Comparison of ENCODE assay signal across 27 cellular contexts in the genomic region with DNA sequence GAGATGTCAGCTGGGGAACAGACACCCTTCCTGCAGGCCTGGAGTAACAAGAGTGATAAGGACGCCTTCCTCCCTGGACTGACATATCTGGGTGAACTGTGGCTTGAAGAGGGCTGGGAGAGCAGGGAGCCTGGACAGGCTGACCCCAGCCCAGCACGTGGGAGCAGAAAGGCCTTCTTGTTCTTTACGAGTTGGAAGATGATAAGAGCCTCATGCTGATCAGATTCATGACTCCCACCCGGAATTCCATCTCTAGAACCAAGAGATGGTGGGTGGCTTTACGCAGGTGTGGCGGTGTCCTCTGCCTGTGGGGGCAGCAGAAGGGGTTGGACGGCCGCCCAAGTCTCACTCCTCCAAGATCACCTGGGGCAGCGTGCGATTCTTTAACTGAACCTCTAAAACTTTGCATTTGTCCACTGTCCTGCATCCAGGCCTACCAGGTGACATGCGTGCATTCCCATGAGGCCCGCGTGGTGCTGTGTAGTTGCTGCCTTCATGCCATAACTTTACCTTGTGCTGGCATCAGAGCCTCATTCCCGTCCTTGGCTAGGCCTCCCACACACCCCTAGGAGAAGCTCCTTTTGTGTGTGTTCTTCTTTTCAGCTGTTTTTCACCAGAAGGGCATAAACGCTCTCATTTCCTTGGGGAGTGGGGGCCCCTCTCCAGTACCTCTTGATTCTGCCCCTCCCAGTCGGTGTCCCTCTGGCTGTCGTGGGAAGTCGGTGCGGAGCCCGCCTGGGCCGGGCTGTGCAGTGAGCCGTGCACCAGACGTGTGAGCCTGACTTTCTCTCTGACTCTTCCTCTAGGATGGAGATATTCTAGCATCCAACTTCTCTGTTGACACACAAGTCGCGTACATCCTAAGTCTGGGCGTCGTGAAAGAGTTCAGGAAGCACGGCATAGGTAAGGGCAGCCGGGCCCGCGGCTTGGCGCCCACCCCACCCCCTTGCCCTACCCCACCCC. TPM values are rescaled to one million over a fixed set of nuclear protein-coding genes. Genes with fewer than 3 reads are reported as not detected.
A peak's percentile ranks its signal among the peaks of the same experiment; 100 is the strongest.
DNase-seq lines count a peak whose midpoint lies in the region; ATAC-seq, FAIRE-seq and TF ChIP-seq lines count a peak whose summit lies in the region.
"Had no signal": no experiment of that assay in that cellular context is flagged by ENCODE, and none has a peak within 500 bp of the region (broad histone marks: within the 10 kb centered on the region; RNA-seq: fewer than 3 reads in every experiment).

No MANE protein-coding gene starts in this region.

- 79 to 84% methylated on average over 32 of the region's 32 CpGs for WGBS in heart right ventricle, 2 donors
- WGBS in HepG2 (ENCODE audit: low lambda C conversion rate) = 98% methylated on average over 29 of the region's 32 CpGs
- WGBS in hepatocyte (ENCODE audit: low lambda C conversion rate, missing lambda C conversion rate) = 90% methylated on average over 31 of the region's 32 CpGs

- H3K4me3 ChIP-seq in heart right ventricle = no peak overlapping the region
- no peak overlapping the region for H3K4me3 ChIP-seq in HepG2 (replicated peaks in 1 of 3; ENCODE audit: insufficient read depth in 1 of 3, low read depth in 2 of 3, low read length in 3 of 3)
- H3K4me3 ChIP-seq in hepatocyte = no peak overlapping the region
- H3K4me3 ChIP-seq in vagina = no peak overlapping the region
- no peak overlapping the region for H3K4me3 ChIP-seq in SJCRH30
- H3K4me3 ChIP-seq: esophagus muscularis mucosa, gastroesophageal sphincter, tibial nerve had no signal

- no peaks in the 10 kb centered on the region for H3K9me3 Mint-ChIP-seq in activated T-helper 17 cell treated with anti-CD3 and anti-CD28 coated beads, Interleukin-2, amount 50 U/mL, for 72 hours
- H3K9me3 Mint-ChIP-seq: CD4-positive, alpha-beta T cell; nephron; T-helper 2 cell treated with Interferon-gamma antibody and Interleukin-4, amounts not matched to agents 5 μg/mL and 100 μg/mL, for 36 hours had no signal

- H3K9ac ChIP-seq in HepG2 (ENCODE audit: insufficient read depth, low read depth, low read length) = no peak overlapping the region

- H3K4me1 ChIP-seq in heart right ventricle (peaks cover 0 to 18% (median 7%) of the 10 kb centered on the region in 9 donors), HepG2 (ENCODE audit: insufficient read depth, low read length) (peaks cover 17% of the 10 kb centered on the region), hepatocyte (ENCODE audit: insufficient read depth) (no peaks in the 10 kb centered on the region), vagina (peaks cover 5% of the 10 kb centered on the region), SJCRH30 (no peaks in the 10 kb centered on the region)
- H3K4me1 ChIP-seq: gastroesophageal sphincter had no signal

- ATAC-seq in heart right ventricle (peak in 4 of 8 donors; percentile 21 to 41 (median 32)), left cardiac atrium (no peak), HepG2 (peak; percentile 7; the same call in 2 of the 3 replicates)
- no peak for ATAC-seq in activated T-helper 17 cell treated with anti-CD3 and anti-CD28 coated beads, Interleukin-2, amount 50 U/mL, for 72 hours (replicated peaks)
- ATAC-seq: activated CD8-positive, alpha-beta memory T cell treated with anti-CD3 and anti-CD28 coated beads, Interleukin-2, amount 10 ng/mL, durations not matched to agents 7 days and 5 days; gastroesophageal sphincter; stimulated activated naive CD8-positive, alpha-beta T cell treated with anti-CD3 and anti-CD28 coated beads, Interleukin-15, Interleukin-2, amounts not matched to agents 100 U/mL and 50 U/mL, for 24 hours had no signal

- intact Hi-C loops in heart right ventricle (cut with DNase I) (no loop called here), left cardiac atrium (cut with DNase I) (no loop called here), HepG2 (cut with micrococcal nuclease; ENCODE audit: unreplicated experiment) (no loop called here), vagina (cut with DNase I) (loop anchor here (10.0 kb wide), 1 partner anchor 647 kb away; the partner anchor contains the start of gene ZG16B)

- H3K4me2 ChIP-seq in HepG2 (ENCODE audit: low read depth, low read length) (no peak overlapping the region), hepatocyte (no peak overlapping the region)

- H3K9me3 ChIP-seq in heart right ventricle (no peaks in the 10 kb centered on the region), HepG2 (ENCODE audit: low read length) (no peaks in the 10 kb centered on the region), hepatocyte (ENCODE audit: low read depth) (no peaks in the 10 kb centered on the region), vagina (no peaks in the 10 kb centered on the region), SJCRH30 (replicated peaks) (no peaks in the 10 kb centered on the region)
- H3K9me3 ChIP-seq: esophagus muscularis mucosa, gastroesophageal sphincter, tibial nerve had no signal

- no peaks in the 10 kb centered on the region for H3K27me3 ChIP-seq in heart right ventricle
- no peaks in the 10 kb centered on the region for H3K27me3 ChIP-seq in HepG2 (ENCODE audit: control insufficient read depth in 1 of 2, insufficient read depth in 2 of 2, low read length in 2 of 2)
- H3K27me3 ChIP-seq in hepatocyte = no peaks in the 10 kb centered on the region
- H3K27me3 ChIP-seq in vagina = no peaks in the 10 kb centered on the region
- H3K27me3 ChIP-seq in SJCRH30 = no peaks in the 10 kb centered on the region
- H3K27me3 ChIP-seq: esophagus muscularis mucosa, gastroesophageal sphincter, tibial nerve had no signal

- CTCF ChIA-PET in HepG2 (lab: Yijun Ruan, JAX; ENCODE audit: low intra/inter-chr PET ratio, low total read pairs) = no interaction called here

- no peaks in the 10 kb centered on the region for H3K9me2 ChIP-seq in hepatocyte (replicated peaks; ENCODE audit: insufficient read depth)

- in situ Hi-C loops in HepG2 (cut with HindIII; ENCODE audit: extremely low pct_ligation_motif_present, low pct_unique_long_range_greater_than_20kb) = no loop called here

- no peak for DNase-seq in heart right ventricle
- no peak for DNase-seq in left cardiac atrium
- no peak for DNase-seq in HepG2 (ENCODE audit: low spot score)
- no peak for DNase-seq in hepatocyte (ENCODE audit: low spot score)
- DNase-seq in vagina (ENCODE audit: extremely low spot score in 2 of 2) = no peak
- no peak for DNase-seq in SJCRH30
- DNase-seq: activated CD8-positive, alpha-beta memory T cell treated with anti-CD3 and anti-CD28 coated beads, Interleukin-2, amount 10 ng/mL, durations not matched to agents 7 days and 5 days; activated effector memory CD4-positive, alpha-beta T cell treated with anti-CD3 and anti-CD28 coated beads, Interleukin-2, amount 50 U/mL, for 16 hours; CD4-positive, alpha-beta T cell; DMS153; effector CD4-positive, alpha-beta T cell; Kasumi-1; NCI-H1930; NCI-H226; OCI-M1; SHP77 treated with DMSO at 0.1 percent for 48 hours; small intestine; stimulated activated naive CD8-positive, alpha-beta T cell treated with anti-CD3 and anti-CD28 coated beads, Interleukin-15, Interleukin-2, amounts not matched to agents 100 U/mL and 50 U/mL, for 24 hours had no signal

- H3K79me2 ChIP-seq in HepG2 (ENCODE audit: insufficient read depth, low read length) = peaks cover 24% of the 10 kb centered on the region
- H3K79me2 ChIP-seq in hepatocyte = peaks cover 48% of the 10 kb centered on the region

- no peak for TF ChIP-seq RAD21 in HepG2 (CRISPR knock-in tag; IDR thresholded peaks at IDR 0.05)

- POLR2A ChIA-PET in HepG2 (lab: Yijun Ruan, JAX) = no interaction called here

- no peak overlapping the region for H3K4me3 Mint-ChIP-seq in activated T-helper 17 cell treated with anti-CD3 and anti-CD28 coated beads, Interleukin-2, amount 50 U/mL, for 72 hours
- H3K4me3 Mint-ChIP-seq: activated CD8-positive, alpha-beta memory T cell treated with anti-CD3 and anti-CD28 coated beads, Interleukin-2, amount 10 ng/mL, durations not matched to agents 7 days and 5 days; CD4-positive, alpha-beta T cell; nephron; T-helper 2 cell treated with Interferon-gamma antibody and Interleukin-4, amounts not matched to agents 5 μg/mL and 100 μg/mL, for 36 hours had no signal

- H3K4me1 Mint-ChIP-seq in activated T-helper 17 cell treated with anti-CD3 and anti-CD28 coated beads, Interleukin-2, amount 50 U/mL, for 72 hours = no peaks in the 10 kb centered on the region
- H3K4me1 Mint-ChIP-seq: nephron had no signal

- peaks cover 0 to 97% (median 51%) of the 10 kb centered on the region in 9 donors for H3K36me3 ChIP-seq in heart right ventricle
- H3K36me3 ChIP-seq in HepG2 (replicated peaks in 1 of 2; ENCODE audit: control insufficient read depth in 1 of 2, insufficient read depth in 2 of 2, low read length in 2 of 2) = peaks cover 39 to 73% of the 10 kb centered on the region in 2 experiments
- no peaks in the 10 kb centered on the region for H3K36me3 ChIP-seq in hepatocyte (replicated peaks; ENCODE audit: insufficient read depth, low read depth)
- H3K36me3 ChIP-seq in vagina = peaks cover 0 to 84% of the 10 kb centered on the region in 2 donors
- peaks cover 16% of the 10 kb centered on the region; the same call in 1 of the 2 replicates for H3K36me3 ChIP-seq in SJCRH30

- TF ChIP-seq EP300 in HepG2 (IDR thresholded peaks at IDR 0.05; ENCODE audit: low read depth in 2 of 2, low read length in 2 of 2) (no peak), HepG2 (CRISPR knock-in tag; IDR thresholded peaks at IDR 0.05; ENCODE audit: borderline replicate concordance) (no peak)

- H3K36me3 Mint-ChIP-seq in activated T-helper 17 cell treated with anti-CD3 and anti-CD28 coated beads, Interleukin-2, amount 50 U/mL, for 72 hours (ENCODE audit: low read depth) = peaks cover 80% of the 10 kb centered on the region

- H4K20me1 ChIP-seq in HepG2 (ENCODE audit: insufficient read depth, low read length) (peaks cover 10% of the 10 kb centered on the region; the same call in 1 of the 2 replicates), hepatocyte (ENCODE audit: insufficient read depth, poor library complexity, severe bottlenecking) (peaks cover 15% of the 10 kb centered on the region)

- H2AFZ ChIP-seq in HepG2 (ENCODE audit: low read length) (no peak overlapping the region), hepatocyte (no peak overlapping the region)

- H3K27me3 Mint-ChIP-seq in activated T-helper 17 cell treated with anti-CD3 and anti-CD28 coated beads, Interleukin-2, amount 50 U/mL, for 72 hours = no peaks in the 10 kb centered on the region
- H3K27me3 Mint-ChIP-seq: activated CD8-positive, alpha-beta memory T cell treated with anti-CD3 and anti-CD28 coated beads, Interleukin-2, amount 10 ng/mL, durations not matched to agents 7 days and 5 days; CD4-positive, alpha-beta T cell had no signal

- TF ChIP-seq POLR2A in HepG2 (IDR thresholded peaks at IDR 0.05; ENCODE audit: insufficient read depth in 1 of 2, low read depth in 2 of 2, low read length in 2 of 2) (no peak), vagina (IDR thresholded peaks at IDR 0.05) (no peak)

- H3K27ac ChIP-seq in heart right ventricle = peak overlapping the region in 7 of 10 donors; percentile 7 to 44 (median 25)
- peak overlapping the region; percentile 12 for H3K27ac ChIP-seq in HepG2 (ENCODE audit: extremely low read length, insufficient read depth, low read length)
- no peak overlapping the region for H3K27ac ChIP-seq in hepatocyte
- H3K27ac ChIP-seq in vagina = no peak overlapping the region
- no peak overlapping the region for H3K27ac ChIP-seq in SJCRH30
- H3K27ac ChIP-seq: esophagus muscularis mucosa, gastroesophageal sphincter, tibial nerve had no signal

- FAIRE-seq in HepG2 (lab: Jason Lieb, UNC) = no peak
- FAIRE-seq: G401.6, small intestine had no signal

- H3K27ac Mint-ChIP-seq in activated T-helper 17 cell treated with anti-CD3 and anti-CD28 coated beads, Interleukin-2, amount 50 U/mL, for 72 hours = peak overlapping the region; percentile 70
- H3K27ac Mint-ChIP-seq: CD4-positive, alpha-beta T cell; T-helper 2 cell treated with Interferon-gamma antibody and Interleukin-4, amounts not matched to agents 5 μg/mL and 100 μg/mL, for 36 hours had no signal

- BruUV-seq in HepG2 (replicated peaks; lab: Mats Ljungman, UMichigan) = no TSS peak

- TF ChIP-seq CTCF in heart right ventricle (IDR thresholded peaks at IDR 0.05) (no peak), HepG2 (CRISPR knock-in tag; IDR thresholded peaks at IDR 0.05) (no peak), hepatocyte (IDR thresholded peaks at IDR 0.05; ENCODE audit: poor library complexity) (no peak), vagina (IDR thresholded peaks at IDR 0.05) (no peak)

RNA-seq across cellular contexts. Expression of gene C16orf90, which starts 13.3 kb away (rescaled TPM):
- total RNA-seq in heart right ventricle (not detected), left cardiac atrium (not detected), HepG2 (2016; rRNA removed; fragmentation: Illumina TruSeq; extraction: Trizol) (not detected in 2 replicates), hepatocyte (not detected in 2 replicates), vagina (not detected)
- polyA plus RNA-seq in heart right ventricle (not detected), HepG2 (2011; rRNA removed) (not detected in 2 replicates), hepatocyte (not detected in 2 replicates)
- not detected for total RNA-seq in activated T-helper 17 cell treated with anti-CD3 and anti-CD28 coated beads, Interleukin-2, amount 50 U/mL, for 72 hours
- not detected in 2 replicates for total RNA-seq in HepG2 (2016; cell fraction: cytosol; rRNA removed; fragmentation: Illumina TruSeq; extraction: Trizol; ENCODE audit: low read depth)
- not detected in 2 replicates for total RNA-seq in HepG2 (2016; cell fraction: insoluble cytoplasmic fraction; rRNA removed; fragmentation: Illumina TruSeq; extraction: Trizol)
- total RNA-seq in HepG2 (2016; cell fraction: membrane; rRNA removed; fragmentation: Illumina TruSeq; extraction: Trizol) = not detected in 2 replicates
- total RNA-seq in HepG2 (2016; cell fraction: nucleus; rRNA removed; fragmentation: Illumina TruSeq; extraction: Trizol) = not detected in 2 replicates
- polyA plus RNA-seq in HepG2 (2011; cell fraction: cytosol; rRNA removed) = not detected in 2 replicates
- not detected in 2 replicates for polyA plus RNA-seq in HepG2 (2011; cell fraction: nucleus; rRNA removed)
- not detected in 2 replicates for polyA plus RNA-seq in HepG2 (2012)
- polyA plus RNA-seq in HepG2 (2016; cell fraction: cytosol; fragmentation: Illumina TruSeq; extraction: Trizol; ENCODE audit: low read depth) = not detected in 2 replicates
- not detected in 2 replicates for polyA plus RNA-seq in HepG2 (2016; cell fraction: insoluble cytoplasmic fraction; fragmentation: Illumina TruSeq; extraction: Trizol; ENCODE audit: low read depth)
- not detected in 2 replicates for polyA plus RNA-seq in HepG2 (2016; cell fraction: membrane; fragmentation: Illumina TruSeq; extraction: Trizol; ENCODE audit: low read depth)
- not detected in 2 replicates for polyA plus RNA-seq in HepG2 (2016; cell fraction: nucleus; fragmentation: Illumina TruSeq; extraction: Trizol; ENCODE audit: insufficient read depth, low read depth)
- not detected in 2 replicates for polyA minus RNA-seq in HepG2 (2011; rRNA and poly(A)+ RNA removed; ENCODE audit: low replicate concordance)
- not detected in 2 replicates for polyA minus RNA-seq in HepG2 (2011; cell fraction: cytosol; rRNA and poly(A)+ RNA removed)
- not detected in 2 replicates for polyA minus RNA-seq in HepG2 (2011; cell fraction: nucleus; rRNA and poly(A)+ RNA removed)
- not detected in 2 replicates for total RNA-seq in SJCRH30 (2014; rRNA removed; shearing (Covaris generic))
- total RNA-seq: activated CD8-positive, alpha-beta memory T cell treated with anti-CD3 and anti-CD28 coated beads, Interleukin-2, amount 10 ng/mL, durations not matched to agents 7 days and 5 days; CD4-positive, alpha-beta T cell; cerebellum; esophagus muscularis mucosa; gastroesophageal sphincter; pulmonary artery endothelial cell; tibial nerve had no signal
- polyA plus RNA-seq: small intestine had no signal

RNA-seq across cellular contexts. Expression of gene CLUAP1, which starts 18.8 kb away (rescaled TPM):
- total RNA-seq in heart right ventricle (10 to 100 TPM; 12.4 to 28.2 (median 17.4) TPM), left cardiac atrium (10 to 100 TPM; 15.4 to 16.0 TPM), HepG2 (2016; rRNA removed; fragmentation: Illumina TruSeq; extraction: Trizol) (19.5 and 25.9 TPM in 2 replicates), hepatocyte (14.7 and 18.5 TPM in 2 replicates), vagina (22.8 TPM)
- polyA plus RNA-seq in heart right ventricle (10 to 100 TPM in 1 of 2 donors, 1 to 10 TPM in 1; 5.0 to 14.3 TPM), HepG2 (2011; rRNA removed) (3.5 and 6.0 TPM in 2 replicates), hepatocyte (23.2 and 25.8 TPM in 2 replicates)
- total RNA-seq in activated T-helper 17 cell treated with anti-CD3 and anti-CD28 coated beads, Interleukin-2, amount 50 U/mL, for 72 hours = 10 to 100 TPM; 14.9 to 15.7 TPM
- total RNA-seq in HepG2 (2016; cell fraction: cytosol; rRNA removed; fragmentation: Illumina TruSeq; extraction: Trizol; ENCODE audit: low read depth) = 11.0 and 15.5 TPM in 2 replicates
- 18.5 and 28.6 TPM in 2 replicates for total RNA-seq in HepG2 (2016; cell fraction: insoluble cytoplasmic fraction; rRNA removed; fragmentation: Illumina TruSeq; extraction: Trizol)
- 6.7 and 9.0 TPM in 2 replicates for total RNA-seq in HepG2 (2016; cell fraction: membrane; rRNA removed; fragmentation: Illumina TruSeq; extraction: Trizol)
- total RNA-seq in HepG2 (2016; cell fraction: nucleus; rRNA removed; fragmentation: Illumina TruSeq; extraction: Trizol) = 12.3 and 17.1 TPM in 2 replicates
- 2.9 and 3.9 TPM in 2 replicates for polyA plus RNA-seq in HepG2 (2011; cell fraction: cytosol; rRNA removed)
- 1.9 and 4.4 TPM in 2 replicates for polyA plus RNA-seq in HepG2 (2011; cell fraction: nucleus; rRNA removed)
- polyA plus RNA-seq in HepG2 (2012) = 5.2 and 6.8 TPM in 2 replicates
- polyA plus RNA-seq in HepG2 (2016; cell fraction: cytosol; fragmentation: Illumina TruSeq; extraction: Trizol; ENCODE audit: low read depth) = 3.4 and 3.8 TPM in 2 replicates
- 22.5 and 28.8 TPM in 2 replicates for polyA plus RNA-seq in HepG2 (2016; cell fraction: insoluble cytoplasmic fraction; fragmentation: Illumina TruSeq; extraction: Trizol; ENCODE audit: low read depth)
- polyA plus RNA-seq in HepG2 (2016; cell fraction: membrane; fragmentation: Illumina TruSeq; extraction: Trizol; ENCODE audit: low read depth) = 5.0 and 5.3 TPM in 2 replicates
- polyA plus RNA-seq in HepG2 (2016; cell fraction: nucleus; fragmentation: Illumina TruSeq; extraction: Trizol; ENCODE audit: insufficient read depth, low read depth) = 12.9 and 20.1 TPM in 2 replicates
- polyA minus RNA-seq in HepG2 (2011; rRNA and poly(A)+ RNA removed; ENCODE audit: low replicate concordance) = 3.6 and 12.3 TPM in 2 replicates
- 5.9 and 8.1 TPM in 2 replicates for polyA minus RNA-seq in HepG2 (2011; cell fraction: cytosol; rRNA and poly(A)+ RNA removed)
- 6.7 and 9.6 TPM in 2 replicates for polyA minus RNA-seq in HepG2 (2011; cell fraction: nucleus; rRNA and poly(A)+ RNA removed)
- 5.2 and 7.1 TPM in 2 replicates for total RNA-seq in SJCRH30 (2014; rRNA removed; shearing (Covaris generic))

RNA-seq across cellular contexts. Expression of gene NAA60, which starts 38.5 kb away (rescaled TPM):
- total RNA-seq in heart right ventricle (10 to 100 TPM; 32.1 to 57.5 (median 37.7) TPM), left cardiac atrium (10 to 100 TPM; 35.4 to 38.2 TPM), HepG2 (2016; rRNA removed; fragmentation: Illumina TruSeq; extraction: Trizol) (14.7 and 16.9 TPM in 2 replicates), hepatocyte (34.6 and 47.2 TPM in 2 replicates), vagina (58.4 TPM)
- polyA plus RNA-seq in heart right ventricle (10 to 100 TPM; 33.5 to 41.6 TPM), HepG2 (2011; rRNA removed) (29.9 and 32.0 TPM in 2 replicates), hepatocyte (67.9 and 82.4 TPM in 2 replicates)
- total RNA-seq in activated T-helper 17 cell treated with anti-CD3 and anti-CD28 coated beads, Interleukin-2, amount 50 U/mL, for 72 hours = 10 to 100 TPM; 36.8 to 38.7 TPM
- total RNA-seq in HepG2 (2016; cell fraction: cytosol; rRNA removed; fragmentation: Illumina TruSeq; extraction: Trizol; ENCODE audit: low read depth) = 13.0 and 15.0 TPM in 2 replicates
- 13.7 and 14.1 TPM in 2 replicates for total RNA-seq in HepG2 (2016; cell fraction: insoluble cytoplasmic fraction; rRNA removed; fragmentation: Illumina TruSeq; extraction: Trizol)
- total RNA-seq in HepG2 (2016; cell fraction: membrane; rRNA removed; fragmentation: Illumina TruSeq; extraction: Trizol) = 21.1 and 21.2 TPM in 2 replicates
- total RNA-seq in HepG2 (2016; cell fraction: nucleus; rRNA removed; fragmentation: Illumina TruSeq; extraction: Trizol) = 17.3 and 20.1 TPM in 2 replicates
- 19.5 and 30.9 TPM in 2 replicates for polyA plus RNA-seq in HepG2 (2011; cell fraction: cytosol; rRNA removed)
- 47.2 and 62.5 TPM in 2 replicates for polyA plus RNA-seq in HepG2 (2011; cell fraction: nucleus; rRNA removed)
- 44.9 and 50.3 TPM in 2 replicates for polyA plus RNA-seq in HepG2 (2012)
- polyA plus RNA-seq in HepG2 (2016; cell fraction: cytosol; fragmentation: Illumina TruSeq; extraction: Trizol; ENCODE audit: low read depth) = 21.5 and 26.6 TPM in 2 replicates
- 42.7 and 56.8 TPM in 2 replicates for polyA plus RNA-seq in HepG2 (2016; cell fraction: insoluble cytoplasmic fraction; fragmentation: Illumina TruSeq; extraction: Trizol; ENCODE audit: low read depth)
- 47.4 and 51.4 TPM in 2 replicates for polyA plus RNA-seq in HepG2 (2016; cell fraction: membrane; fragmentation: Illumina TruSeq; extraction: Trizol; ENCODE audit: low read depth)
- polyA plus RNA-seq in HepG2 (2016; cell fraction: nucleus; fragmentation: Illumina TruSeq; extraction: Trizol; ENCODE audit: insufficient read depth, low read depth) = 68.2 and 80.3 TPM in 2 replicates
- polyA minus RNA-seq in HepG2 (2011; rRNA and poly(A)+ RNA removed; ENCODE audit: low replicate concordance) = 16.6 and 30.8 TPM in 2 replicates
- polyA minus RNA-seq in HepG2 (2011; cell fraction: cytosol; rRNA and poly(A)+ RNA removed) = 13.0 and 19.4 TPM in 2 replicates
- polyA minus RNA-seq in HepG2 (2011; cell fraction: nucleus; rRNA and poly(A)+ RNA removed) = 26.0 and 27.7 TPM in 2 replicates
- total RNA-seq in SJCRH30 (2014; rRNA removed; shearing (Covaris generic)) = 14.1 and 21.7 TPM in 2 replicates

RNA-seq across cellular contexts. Expression of gene ZNF597, which starts 38.7 kb away (rescaled TPM):
- total RNA-seq in heart right ventricle = 1 to 10 TPM; 1.1 to 2.4 (median 1.8) TPM
- under 1 TPM; 0.73 to 0.86 TPM for polyA plus RNA-seq in heart right ventricle
- 1 to 10 TPM; 1.4 to 2.3 TPM for total RNA-seq in left cardiac atrium
- total RNA-seq in activated T-helper 17 cell treated with anti-CD3 and anti-CD28 coated beads, Interleukin-2, amount 50 U/mL, for 72 hours = 1 to 10 TPM; 2.0 to 3.0 TPM
- total RNA-seq in HepG2 (2016; rRNA removed; fragmentation: Illumina TruSeq; extraction: Trizol) = 2.4 and 3.8 TPM in 2 replicates
- 0.40 and 0.53 TPM in 2 replicates for total RNA-seq in HepG2 (2016; cell fraction: cytosol; rRNA removed; fragmentation: Illumina TruSeq; extraction: Trizol; ENCODE audit: low read depth)
- 2.5 and 3.4 TPM in 2 replicates for total RNA-seq in HepG2 (2016; cell fraction: insoluble cytoplasmic fraction; rRNA removed; fragmentation: Illumina TruSeq; extraction: Trizol)
- total RNA-seq in HepG2 (2016; cell fraction: membrane; rRNA removed; fragmentation: Illumina TruSeq; extraction: Trizol) = 1.6 and 1.7 TPM in 2 replicates
- total RNA-seq in HepG2 (2016; cell fraction: nucleus; rRNA removed; fragmentation: Illumina TruSeq; extraction: Trizol) = 3.2 and 3.5 TPM in 2 replicates
- polyA plus RNA-seq in HepG2 (2011; rRNA removed) = 1.2 and 1.3 TPM in 2 replicates
- polyA plus RNA-seq in HepG2 (2011; cell fraction: cytosol; rRNA removed) = 0.58 and 0.96 TPM in 2 replicates
- 1.4 and 1.8 TPM in 2 replicates for polyA plus RNA-seq in HepG2 (2011; cell fraction: nucleus; rRNA removed)
- 1.4 TPM in 2 replicates for polyA plus RNA-seq in HepG2 (2012)
- 0.08 and 0.10 TPM in 2 replicates for polyA plus RNA-seq in HepG2 (2016; cell fraction: cytosol; fragmentation: Illumina TruSeq; extraction: Trizol; ENCODE audit: low read depth)
- polyA plus RNA-seq in HepG2 (2016; cell fraction: insoluble cytoplasmic fraction; fragmentation: Illumina TruSeq; extraction: Trizol; ENCODE audit: low read depth) = 2.1 and 2.4 TPM in 2 replicates
- 0.49 and 0.58 TPM in 2 replicates for polyA plus RNA-seq in HepG2 (2016; cell fraction: membrane; fragmentation: Illumina TruSeq; extraction: Trizol; ENCODE audit: low read depth)
- 3.1 and 3.4 TPM in 2 replicates for polyA plus RNA-seq in HepG2 (2016; cell fraction: nucleus; fragmentation: Illumina TruSeq; extraction: Trizol; ENCODE audit: insufficient read depth, low read depth)
- 1.1 and 1.7 TPM in 2 replicates for polyA minus RNA-seq in HepG2 (2011; rRNA and poly(A)+ RNA removed; ENCODE audit: low replicate concordance)
- polyA minus RNA-seq in HepG2 (2011; cell fraction: cytosol; rRNA and poly(A)+ RNA removed) = 1.2 and 1.8 TPM in 2 replicates
- polyA minus RNA-seq in HepG2 (2011; cell fraction: nucleus; rRNA and poly(A)+ RNA removed) = 3.9 and 5.2 TPM in 2 replicates
- total RNA-seq in hepatocyte = 3.5 and 4.0 TPM in 2 replicates
- 1.2 and 2.1 TPM in 2 replicates for polyA plus RNA-seq in hepatocyte
- total RNA-seq in vagina = 2.0 TPM
- total RNA-seq in SJCRH30 (2014; rRNA removed; shearing (Covaris generic)) = 2.9 and 3.0 TPM in 2 replicates

Comparison
In these comparisons a context has a peak if more than half of its experiments do, and no peak if none do; other contexts are left out.
1. H3K27ac ChIP-seq: peak in heart right ventricle (7 of 10) and HepG2 (single experiment); none in hepatocyte (single experiment), vagina (single experiment) and SJCRH30 (single experiment).